In the genomic region with DNA sequence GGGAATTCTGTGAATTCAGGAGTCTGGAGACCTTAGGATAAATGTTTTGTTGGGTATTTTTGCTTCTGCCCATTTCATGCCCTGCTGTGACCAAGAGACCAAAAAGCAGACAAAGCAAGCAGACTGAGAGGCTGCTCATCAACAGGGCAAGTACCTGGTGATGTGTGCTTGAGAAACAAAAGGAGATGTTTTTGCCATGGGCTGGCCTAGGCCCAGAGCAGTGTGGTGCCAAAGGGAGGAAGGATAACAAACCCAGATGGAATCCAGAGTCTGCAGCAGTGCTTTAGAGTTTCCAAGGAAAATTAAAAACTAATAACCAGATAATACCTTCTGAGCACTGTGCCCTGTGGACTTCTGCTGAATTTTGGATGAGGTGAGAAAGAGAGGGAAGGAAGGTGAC, we compare ENCODE assay signal across 15 cellular contexts.
DNase-seq lines count a peak whose midpoint lies in the region; ATAC-seq and TF ChIP-seq lines count a peak whose summit lies in the region.
"Had no signal": no experiment of that assay in that cellular context is flagged by ENCODE, and none has a peak within 500 bp of the region (broad histone marks: within the 10 kb centered on the region; RNA-seq: fewer than 3 reads in every experiment).

No MANE protein-coding gene starts in this region.

- H3K4me3 Mint-ChIP-seq in WTC11: no peak overlapping the region
- H3K4me3 Mint-ChIP-seq: CD8-positive, alpha-beta T cell; H9 had no signal

- no peak overlapping the region for H3K4me3 ChIP-seq in esophagus squamous epithelium
- H3K4me3 ChIP-seq: BLaER1 had no signal

- no peaks in the 10 kb centered on the region for H3K27me3 ChIP-seq in esophagus squamous epithelium
- H3K27me3 ChIP-seq: BLaER1 had no signal

- no peaks in the 10 kb centered on the region for H3K27me3 Mint-ChIP-seq in WTC11 (ENCODE audit: low read depth)

- CTCF ChIA-PET in WTC11 (lab: Charles Lee): no interaction called here

- H3K27ac Mint-ChIP-seq in WTC11: 0 out of 2 replicates have a peak overlapping the region, but pooled peaks have one; percentile 3
- H3K27ac Mint-ChIP-seq: CD8-positive, alpha-beta T cell; H9 had no signal

- H3K27ac ChIP-seq in esophagus squamous epithelium: no peak overlapping the region
- H3K27ac ChIP-seq: BLaER1 had no signal

- intact Hi-C loops in left ventricle myocardium superior (cut with micrococcal nuclease): no loop called here
- intact Hi-C loops in esophagus squamous epithelium (cut with DNase I): no loop called here

- no peaks in the 10 kb centered on the region for H3K36me3 ChIP-seq in esophagus squamous epithelium
- H3K36me3 ChIP-seq: BLaER1 had no signal

- no peak for TF ChIP-seq POLR2A in esophagus squamous epithelium (IDR thresholded peaks at IDR 0.05)

- ATAC-seq in WTC11 (0 out of 2 replicates have a peak, but pooled peaks have one; percentile 28), left ventricle myocardium superior (no peak)
- ATAC-seq: CD8-positive, alpha-beta T cell had no signal

- POLR2A ChIA-PET in WTC11 (lab: Charles Lee): no interaction called here

- H3K4me1 Mint-ChIP-seq in WTC11: peaks cover 4% of the 10 kb centered on the region

- TF ChIP-seq CTCF in WTC11 (IDR thresholded peaks at IDR 0.05): no peak
- TF ChIP-seq CTCF in esophagus squamous epithelium (IDR thresholded peaks at IDR 0.05): no peak

- H3K9me3 Mint-ChIP-seq in WTC11: peaks cover 14% of the 10 kb centered on the region
- H3K9me3 Mint-ChIP-seq: CD8-positive, alpha-beta T cell; H9 had no signal

- no peaks in the 10 kb centered on the region for H3K4me1 ChIP-seq in esophagus squamous epithelium
- H3K4me1 ChIP-seq: BLaER1 had no signal

- no peaks in the 10 kb centered on the region for H3K9me3 ChIP-seq in esophagus squamous epithelium
- H3K9me3 ChIP-seq: BLaER1 had no signal

- DNase-seq in NCI-H1092 treated with DMSO at 0.1 percent for 48 hours (lab: John Stamatoyannopoulos, UW): peak; percentile 23
- DNase-seq in NCI-H1092 (lab: John Stamatoyannopoulos, UW): no peak
- peak; percentile 50 for DNase-seq in NCI-H345 (lab: John Stamatoyannopoulos, UW)
- no peak for DNase-seq in WTC11 (ENCODE audit: low spot score)
- no peak for DNase-seq in left ventricle myocardium superior
- DNase-seq in C1 segment of cervical spinal cord (lab: John Stamatoyannopoulos, UW): no peak
- no peak for DNase-seq in esophagus squamous epithelium (lab: John Stamatoyannopoulos, UW)
- DNase-seq: 8988T; Calu3; CD8-positive, alpha-beta T cell; DMS53; GDM1; H9; IMR-90 had no signal

- H3K36me3 Mint-ChIP-seq in WTC11: peaks cover 6% of the 10 kb centered on the region
- H3K36me3 Mint-ChIP-seq: CD8-positive, alpha-beta T cell had no signal

TF ChIP-seq in WTC11, 78 proteins besides CTCF, POLR2A, EP300 and RAD21:
- TF ChIP-seq ESRRA (CRISPR knock-in tag; IDR thresholded peaks at IDR 0.05; ENCODE audit: borderline replicate concordance) (no peak), ATF6 (CRISPR knock-in tag; IDR thresholded peaks at IDR 0.05) (no peak), STAT6 (CRISPR knock-in tag; conservative IDR thresholded peaks at IDR 0.05; ENCODE audit: low read depth) (no peak), ELF4 (CRISPR knock-in tag; IDR thresholded peaks at IDR 0.05; ENCODE audit: low read depth) (no peak), ETV6 (CRISPR knock-in tag; IDR thresholded peaks at IDR 0.05) (no peak), NFE2L1 (CRISPR knock-in tag; IDR thresholded peaks at IDR 0.05) (no peak), ZNF416 (CRISPR knock-in tag; IDR thresholded peaks at IDR 0.05) (no peak), EMX1 (CRISPR knock-in tag; IDR thresholded peaks at IDR 0.05) (no peak), USF2 (CRISPR knock-in tag; IDR thresholded peaks at IDR 0.05) (no peak), ZNF121 (CRISPR knock-in tag; IDR thresholded peaks at IDR 0.05) (no peak), NFATC4 (CRISPR knock-in tag; IDR thresholded peaks at IDR 0.05) (no peak), SP1 (CRISPR knock-in tag; conservative IDR thresholded peaks at IDR 0.05) (no peak), NR1H2 (CRISPR knock-in tag; IDR thresholded peaks at IDR 0.05) (no peak), CBFB (CRISPR knock-in tag; IDR thresholded peaks at IDR 0.05; ENCODE audit: low read depth) (no peak)
- TF ChIP-seq, protein P1, sequence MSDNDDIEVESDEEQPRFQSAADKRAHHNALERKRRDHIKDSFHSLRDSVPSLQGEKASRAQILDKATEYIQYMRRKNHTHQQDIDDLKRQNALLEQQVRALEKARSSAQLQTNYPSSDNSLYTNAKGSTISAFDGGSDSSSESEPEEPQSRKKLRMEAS (CRISPR knock-in tag; IDR thresholded peaks at IDR 0.05): no peak
- TF ChIP-seq, protein P2, sequence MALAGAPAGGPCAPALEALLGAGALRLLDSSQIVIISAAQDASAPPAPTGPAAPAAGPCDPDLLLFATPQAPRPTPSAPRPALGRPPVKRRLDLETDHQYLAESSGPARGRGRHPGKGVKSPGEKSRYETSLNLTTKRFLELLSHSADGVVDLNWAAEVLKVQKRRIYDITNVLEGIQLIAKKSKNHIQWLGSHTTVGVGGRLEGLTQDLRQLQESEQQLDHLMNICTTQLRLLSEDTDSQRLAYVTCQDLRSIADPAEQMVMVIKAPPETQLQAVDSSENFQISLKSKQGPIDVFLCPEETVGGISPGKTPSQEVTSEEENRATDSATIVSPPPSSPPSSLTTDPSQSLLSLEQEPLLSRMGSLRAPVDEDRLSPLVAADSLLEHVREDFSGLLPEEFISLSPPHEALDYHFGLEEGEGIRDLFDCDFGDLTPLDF (CRISPR knock-in tag; IDR thresholded peaks at IDR 0.05): no peak

Comparison
In these comparisons a context has a peak if more than half of its experiments do, and no peak if none do; other contexts are left out.
1. DNase-seq: peak in NCI-H1092 treated with DMSO at 0.1 percent for 48 hours (single experiment) and NCI-H345 (single experiment); none in NCI-H1092 (single experiment), WTC11 (single experiment), left ventricle myocardium superior (single experiment), C1 segment of cervical spinal cord (0 of 14) and esophagus squamous epithelium (single experiment).